8 cellular contexts compared by ENCODE assay signal in the genomic region with DNA sequence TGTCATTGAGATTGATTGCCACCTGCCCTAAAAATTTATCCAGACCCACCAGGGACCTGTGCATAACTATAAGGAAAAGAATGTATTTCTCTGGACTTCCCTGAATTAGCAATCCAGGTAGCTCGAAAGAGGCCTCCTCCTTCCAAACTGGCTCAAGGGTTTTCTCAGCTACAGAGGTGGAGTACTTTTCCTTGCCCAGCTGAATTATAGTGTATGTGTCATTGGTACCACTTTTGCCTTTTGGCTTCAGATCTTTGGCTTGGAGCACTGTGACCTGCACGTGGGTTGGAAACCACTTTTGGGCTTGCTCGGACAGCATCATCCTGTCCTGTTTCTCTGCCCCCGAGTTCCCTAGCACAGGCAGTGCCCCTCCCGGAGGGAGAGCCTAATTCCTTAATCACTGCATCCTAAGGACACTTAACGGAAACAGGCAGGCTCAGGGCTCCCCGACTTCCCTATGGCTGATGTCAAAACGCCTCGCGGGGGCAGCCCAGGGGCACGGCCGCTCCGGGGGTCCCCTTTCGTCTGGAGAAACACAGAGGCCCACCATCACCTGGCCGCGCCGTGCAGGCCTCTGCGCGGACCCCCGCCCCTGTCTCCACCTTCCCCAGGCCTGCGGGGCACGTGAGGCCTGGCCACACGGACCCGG. TPM values are rescaled to one million over a fixed set of nuclear protein-coding genes. Genes with fewer than 3 reads are reported as not detected.
DNase-seq lines count a peak whose midpoint lies in the region; ATAC-seq, FAIRE-seq and TF ChIP-seq lines count a peak whose summit lies in the region.

No MANE protein-coding gene starts in this region.

- peaks cover 1% of the 10 kb centered on the region; the same call in 1 of the 2 replicates for H3K79me2 ChIP-seq in H9 (ENCODE audit: insufficient read depth, low read length)
- H3K79me2 ChIP-seq in Loucy (ENCODE audit: insufficient read depth, low read length), result peaks cover 44% of the 10 kb centered on the region
- H3K79me2 ChIP-seq in HepG2 (ENCODE audit: insufficient read depth, low read length), result peaks cover 25% of the 10 kb centered on the region

- H3K4me1 Mint-ChIP-seq in H9 (peaks cover 21 to 22% of the 10 kb centered on the region in 2 experiments), activated B cell treated with CpG ODN at 0.5 μM for 24 hours (peaks cover 38% of the 10 kb centered on the region)
- peaks cover 12% of the 10 kb centered on the region for H3K4me1 Mint-ChIP-seq in dendritic cell treated with granulocyte-macrophage colony-stimulating factor and Interleukin-4, amounts not matched to agents 40 ng/mL and 50 ng/mL, for 4 days (ENCODE audit: low read depth)

- H3K4me3 ChIP-seq in Loucy (ENCODE audit: low read length, poor library complexity, severe bottlenecking) (peak overlapping the region; percentile 99), HepG2 (replicated peaks in 1 of 3; ENCODE audit: insufficient read depth in 1 of 3, low read depth in 2 of 3, low read length in 3 of 3) (peak overlapping the region; percentile 73 to 81 (median 79))

- H3K36me3 ChIP-seq in Loucy (ENCODE audit: insufficient read depth, low read length), result no peaks in the 10 kb centered on the region
- H3K36me3 ChIP-seq in HepG2 (replicated peaks in 1 of 2; ENCODE audit: control insufficient read depth in 1 of 2, insufficient read depth in 2 of 2, low read length in 2 of 2), result no peaks in the 10 kb centered on the region

- H3K4me1 ChIP-seq in H9 (ENCODE audit: insufficient read depth, low read length) (no peaks in the 10 kb centered on the region), Loucy (ENCODE audit: insufficient read depth, low read length, poor library complexity, severe bottlenecking) (peaks cover 45% of the 10 kb centered on the region), HepG2 (ENCODE audit: insufficient read depth, low read length) (peaks cover 23% of the 10 kb centered on the region)

- intact Hi-C loops in activated B cell treated with CpG ODN at 0.5 μM for 24 hours (cut with micrococcal nuclease) (loop anchor here (1.0 to 10.0 kb wide), 5 partner anchors 296 to 1549 kb away; a partner anchor contains a TSS), HepG2 (cut with micrococcal nuclease; ENCODE audit: unreplicated experiment) (no loop called here)
- intact Hi-C loops in dendritic cell treated with granulocyte-macrophage colony-stimulating factor and Interleukin-4, amounts not matched to agents 40 ng/mL and 50 ng/mL, for 4 days (cut with micrococcal nuclease), result loop anchor here (5.0 kb wide), 2 partner anchors 296 to 669 kb away; a partner anchor contains a TSS

- no peak overlapping the region for H3T11ph ChIP-seq in H9 (ENCODE audit: low read length)

- no peak for TF ChIP-seq RAD21 in HepG2 (CRISPR knock-in tag; IDR thresholded peaks at IDR 0.05)

- H3K36me3 Mint-ChIP-seq in H9 (ENCODE audit: insufficient read depth in 1 of 3, low read depth in 3 of 3) (no peaks in the 10 kb centered on the region), activated B cell treated with CpG ODN at 0.5 μM for 24 hours (ENCODE audit: low read depth) (no peaks in the 10 kb centered on the region)
- H3K36me3 Mint-ChIP-seq in dendritic cell treated with granulocyte-macrophage colony-stimulating factor and Interleukin-4, amounts not matched to agents 40 ng/mL and 50 ng/mL, for 4 days (ENCODE audit: low read depth), result no peaks in the 10 kb centered on the region

- peak; percentile 9 for ATAC-seq in activated B cell treated with CpG ODN at 0.5 μM for 24 hours (ENCODE audit: low read depth)
- peak; percentile 60 for ATAC-seq in HepG2

- in situ Hi-C loops in HepG2 (cut with HindIII; ENCODE audit: extremely low pct_ligation_motif_present, low pct_unique_long_range_greater_than_20kb), result no loop called here

- H3K9ac ChIP-seq in H9 (ENCODE audit: extremely low read depth, insufficient read length, low read length), result peak overlapping the region; percentile 63
- H3K9ac ChIP-seq in Loucy (ENCODE audit: low read depth, low read length, poor library complexity, severe bottlenecking), result peak overlapping the region; percentile 89
- peak overlapping the region; percentile 80 for H3K9ac ChIP-seq in HepG2 (ENCODE audit: insufficient read depth, low read depth, low read length)

- no peak overlapping the region for H4K8ac ChIP-seq in H9 (replicated peaks; ENCODE audit: insufficient read length, low read depth, low read length)

- POLR2A ChIA-PET in activated B cell treated with CpG ODN at 0.5 μM for 24 hours (lab: Charles Lee), result interaction anchor here (1.0 kb wide), 1 partner anchor 10 kb away, joined by 3 read pairs; no protein-coding TSS in a partner anchor
- POLR2A ChIA-PET in HepG2 (lab: Yijun Ruan, JAX), result interaction anchor here (0.6 kb wide), 1 partner anchor 43 kb away, joined by 3 read pairs; no protein-coding TSS in a partner anchor

- H3K9me3 Mint-ChIP-seq in H9, result no peaks in the 10 kb centered on the region
- no peaks in the 10 kb centered on the region for H3K9me3 Mint-ChIP-seq in activated B cell treated with CpG ODN at 0.5 μM for 24 hours
- no peaks in the 10 kb centered on the region for H3K9me3 Mint-ChIP-seq in dendritic cell treated with granulocyte-macrophage colony-stimulating factor and Interleukin-4, amounts not matched to agents 40 ng/mL and 50 ng/mL, for 4 days

- H3K18ac ChIP-seq in H9 (ENCODE audit: insufficient read length, low read depth, low read length), result no peak overlapping the region

- H2BK15ac ChIP-seq in H9 (ENCODE audit: low read depth, low read length), result no peak overlapping the region

- no peaks in the 10 kb centered on the region for H3K79me1 ChIP-seq in H9 (ENCODE audit: insufficient read depth, low read depth, low read length, poor library complexity, severe bottlenecking)

- H3K27me3 ChIP-seq in H9 (ENCODE audit: insufficient read depth, low read length) (no peaks in the 10 kb centered on the region), Loucy (ENCODE audit: insufficient read depth, low read length, poor library complexity, severe bottlenecking) (no peaks in the 10 kb centered on the region), HepG2 (ENCODE audit: control insufficient read depth in 1 of 2, insufficient read depth in 2 of 2, low read length in 2 of 2) (no peaks in the 10 kb centered on the region; a peak in 1 of 5 replicates)

- no peak overlapping the region for H4K5ac ChIP-seq in H9 (ENCODE audit: insufficient read length, low read depth, low read length)

- H3K23ac ChIP-seq in H9 (ENCODE audit: insufficient read length, low read depth, low read length), result no peak overlapping the region

- no peaks in the 10 kb centered on the region for H3F3A ChIP-seq in Loucy (ENCODE audit: low read depth)

- H3K4me3 Mint-ChIP-seq in H9 (peak overlapping the region; percentile 75 to 91), activated B cell treated with CpG ODN at 0.5 μM for 24 hours (peak overlapping the region; percentile 89)
- H3K4me3 Mint-ChIP-seq in dendritic cell treated with granulocyte-macrophage colony-stimulating factor and Interleukin-4, amounts not matched to agents 40 ng/mL and 50 ng/mL, for 4 days, result peak overlapping the region; percentile 82

- H3K27ac Mint-ChIP-seq in H9, result peak overlapping the region; percentile 74 to 97 (median 87)
- H3K27ac Mint-ChIP-seq in activated B cell treated with CpG ODN at 0.5 μM for 24 hours, result peak overlapping the region; percentile 66
- peak overlapping the region; percentile 84 for H3K27ac Mint-ChIP-seq in dendritic cell treated with granulocyte-macrophage colony-stimulating factor and Interleukin-4, amounts not matched to agents 40 ng/mL and 50 ng/mL, for 4 days

- H2BK20ac ChIP-seq in H9 (ENCODE audit: low read depth, low read length, poor library complexity, severe bottlenecking), result no peak overlapping the region

- peaks cover 5% of the 10 kb centered on the region for H3K23me2 ChIP-seq in H9 (ENCODE audit: insufficient read length, low read depth, low read length, poor library complexity, severe bottlenecking)

- no peak overlapping the region for H2BK5ac ChIP-seq in H9 (ENCODE audit: insufficient read length, low read length)

- TF ChIP-seq CTCF in H9 (conservative IDR thresholded peaks at IDR 0.05) (no peak; the same call in 2 of the 3 replicates), Loucy (conservative IDR thresholded peaks at IDR 0.05; ENCODE audit: low read length) (peak; percentile 26; the same call in 1 of the 2 replicates), activated B cell treated with CpG ODN at 0.5 μM for 24 hours (IDR thresholded peaks at IDR 0.05) (no peak), HepG2 (CRISPR knock-in tag; IDR thresholded peaks at IDR 0.05) (no peak)

- TF ChIP-seq EP300 in HepG2 (IDR thresholded peaks at IDR 0.05; ENCODE audit: low read depth in 2 of 2, low read length in 2 of 2) (no peak), HepG2 (CRISPR knock-in tag; IDR thresholded peaks at IDR 0.05; ENCODE audit: borderline replicate concordance) (no peak)

- CTCF ChIA-PET in activated B cell treated with CpG ODN at 0.5 μM for 24 hours (lab: Charles Lee), result no interaction called here
- CTCF ChIA-PET in HepG2 (lab: Yijun Ruan, JAX; ENCODE audit: low intra/inter-chr PET ratio, low total read pairs), result no interaction called here

- WGBS in H9 (ENCODE audit: extremely low coverage, insufficient read length, low lambda C conversion rate), result no CpG with 5 or more reads among the region's 24 CpGs
- 5% methylated on average over 4 of the region's 24 CpGs for WGBS in HepG2 (ENCODE audit: low lambda C conversion rate)

- no peak overlapping the region for H3K56ac ChIP-seq in H9 (ENCODE audit: insufficient read length, low read depth, low read length)

- peak; percentile 23 for FAIRE-seq in HepG2 (lab: Jason Lieb, UNC)

- no peak overlapping the region for H3K4ac ChIP-seq in H9 (ENCODE audit: low read depth, low read length)

- peak overlapping the region; percentile 97 for H3K4me2 ChIP-seq in H9 (ENCODE audit: insufficient read depth, insufficient read length, low read length)
- H3K4me2 ChIP-seq in Loucy (ENCODE audit: low read depth, low read length, poor library complexity, severe bottlenecking), result peak overlapping the region; percentile 88
- peak overlapping the region; percentile 86 for H3K4me2 ChIP-seq in HepG2 (ENCODE audit: low read depth, low read length)

- H3K9me2 ChIP-seq in Loucy (replicated peaks; ENCODE audit: low read depth, low read length), result no peaks in the 10 kb centered on the region

- H3K27ac ChIP-seq in H9 (ENCODE audit: insufficient read length, low read depth, low read length) (no peak overlapping the region), HepG2 (ENCODE audit: extremely low read length, insufficient read depth, low read length) (peak overlapping the region; percentile 74)

- H3K27me3 Mint-ChIP-seq in H9 (ENCODE audit: low read depth) (no peaks in the 10 kb centered on the region), activated B cell treated with CpG ODN at 0.5 μM for 24 hours (no peaks in the 10 kb centered on the region)
- no peaks in the 10 kb centered on the region for H3K27me3 Mint-ChIP-seq in dendritic cell treated with granulocyte-macrophage colony-stimulating factor and Interleukin-4, amounts not matched to agents 40 ng/mL and 50 ng/mL, for 4 days

- TF ChIP-seq POLR2A in HepG2 (IDR thresholded peaks at IDR 0.05; ENCODE audit: insufficient read depth in 1 of 2, low read depth in 2 of 2, low read length in 2 of 2), result no peak

- H2AFZ ChIP-seq in H9 (ENCODE audit: low read length) (no peak overlapping the region), Loucy (ENCODE audit: low read length) (peak overlapping the region; percentile 96), HepG2 (ENCODE audit: low read length) (peak overlapping the region; percentile 48)

- no peak overlapping the region for H4K91ac ChIP-seq in H9 (ENCODE audit: insufficient read length, low read depth, low read length)

- DNase-seq in GM04503 (ENCODE audit: low read depth) (peak; percentile 40), H9 (no peak), activated B cell treated with CpG ODN at 0.5 μM for 24 hours (no peak), HepG2 (ENCODE audit: low spot score) (peak; percentile 15), middle frontal gyrus (ENCODE audit: extremely low spot score, low spot score) (no peak)
- peak; percentile 7 for DNase-seq in stimulated activated CD8-positive, alpha-beta memory T cell treated with anti-CD3 and anti-CD28 coated beads, Interleukin-12 subunit alpha, Interleukin-12 subunit beta, amount 100 ng/mL, for 1 hour (ENCODE audit: low read depth)

- no TSS peak for BruUV-seq in HepG2 (replicated peaks; lab: Mats Ljungman, UMichigan)

- no peaks in the 10 kb centered on the region for H3K9me3 ChIP-seq in H9 (ENCODE audit: control insufficient read depth, low read depth, low read length)
- no peaks in the 10 kb centered on the region for H3K9me3 ChIP-seq in Loucy (ENCODE audit: insufficient read depth, low read depth, low read length)
- no peaks in the 10 kb centered on the region for H3K9me3 ChIP-seq in HepG2 (ENCODE audit: low read length)

- no peak overlapping the region for H2AK5ac ChIP-seq in H9 (ENCODE audit: insufficient read length, low read length)

- H2BK12ac ChIP-seq in H9 (ENCODE audit: insufficient read length, low read depth, low read length), result no peak overlapping the region

- H3K14ac ChIP-seq in H9 (ENCODE audit: insufficient read depth, low read length), result no peak overlapping the region

- H4K20me1 ChIP-seq in H9 (ENCODE audit: control insufficient read depth, insufficient read depth, insufficient read length) (no peaks in the 10 kb centered on the region), Loucy (ENCODE audit: insufficient read depth, low read length, poor library complexity, severe bottlenecking) (peaks cover 12% of the 10 kb centered on the region), HepG2 (ENCODE audit: insufficient read depth, low read length) (no peaks in the 10 kb centered on the region)

- H2BK120ac ChIP-seq in H9 (ENCODE audit: low read depth, low read length, poor library complexity, severe bottlenecking), result no peak overlapping the region

RNA-seq across cellular contexts. Expression of a gene that starts 0.8 kb away (rescaled TPM):
- 15.0 and 18.4 TPM in 2 replicates for total RNA-seq in H9 (2021)
- 20.4 and 33.2 TPM in 2 replicates for total RNA-seq in activated B cell treated with CpG ODN at 0.5 μM for 24 hours
- 13.0 and 14.6 TPM in 2 replicates for total RNA-seq in HepG2 (2016; rRNA removed; fragmentation: Illumina TruSeq; extraction: Trizol)
- total RNA-seq in HepG2 (2016; cell fraction: cytosol; rRNA removed; fragmentation: Illumina TruSeq; extraction: Trizol; ENCODE audit: low read depth), result 5.5 and 6.4 TPM in 2 replicates
- total RNA-seq in HepG2 (2016; cell fraction: insoluble cytoplasmic fraction; rRNA removed; fragmentation: Illumina TruSeq; extraction: Trizol), result 10.3 and 10.8 TPM in 2 replicates
- 9.4 and 11.7 TPM in 2 replicates for total RNA-seq in HepG2 (2016; cell fraction: membrane; rRNA removed; fragmentation: Illumina TruSeq; extraction: Trizol)
- 25.8 and 26.1 TPM in 2 replicates for total RNA-seq in HepG2 (2016; cell fraction: nucleus; rRNA removed; fragmentation: Illumina TruSeq; extraction: Trizol)
- polyA plus RNA-seq in HepG2 (2011; rRNA removed), result 3.5 and 4.7 TPM in 2 replicates
- 1.2 and 2.2 TPM in 2 replicates for polyA plus RNA-seq in HepG2 (2011; cell fraction: cytosol; rRNA removed)
- 1.9 and 3.3 TPM in 2 replicates for polyA plus RNA-seq in HepG2 (2011; cell fraction: nucleus; rRNA removed)
- polyA plus RNA-seq in HepG2 (2012), result 4.5 and 4.8 TPM in 2 replicates
- 0.17 and 0.28 TPM in 2 replicates for polyA plus RNA-seq in HepG2 (2016; cell fraction: cytosol; fragmentation: Illumina TruSeq; extraction: Trizol; ENCODE audit: low read depth)
- polyA plus RNA-seq in HepG2 (2016; cell fraction: insoluble cytoplasmic fraction; fragmentation: Illumina TruSeq; extraction: Trizol; ENCODE audit: low read depth), result 7.7 and 7.8 TPM in 2 replicates
- 1.8 and 2.2 TPM in 2 replicates for polyA plus RNA-seq in HepG2 (2016; cell fraction: membrane; fragmentation: Illumina TruSeq; extraction: Trizol; ENCODE audit: low read depth)
- polyA plus RNA-seq in HepG2 (2016; cell fraction: nucleus; fragmentation: Illumina TruSeq; extraction: Trizol; ENCODE audit: insufficient read depth, low read depth), result 8.7 and 13.1 TPM in 2 replicates
- polyA minus RNA-seq in HepG2 (2011; rRNA and poly(A)+ RNA removed; ENCODE audit: low replicate concordance), result 1.3 and 5.5 TPM in 2 replicates
- 5.5 and 6.7 TPM in 2 replicates for polyA minus RNA-seq in HepG2 (2011; cell fraction: cytosol; rRNA and poly(A)+ RNA removed)
- polyA minus RNA-seq in HepG2 (2011; cell fraction: nucleus; rRNA and poly(A)+ RNA removed), result 31.2 and 39.4 TPM in 2 replicates

Comparison
In these comparisons a context has a peak if more than half of its experiments do, and no peak if none do; other contexts are left out.
1. DNase-seq: peak in GM04503 (single experiment), HepG2 (single experiment) and stimulated activated CD8-positive, alpha-beta memory T cell treated with anti-CD3 and anti-CD28 coated beads, Interleukin-12 subunit alpha, Interleukin-12 subunit beta, amount 100 ng/mL, for 1 hour (single experiment); none in H9 (single experiment), activated B cell treated with CpG ODN at 0.5 μM for 24 hours (single experiment) and middle frontal gyrus (single experiment).
2. Peak in every context shown above with its lines, with median percentiles within 50 percentile points of each other: H3K4me2 ChIP-seq, H3K9ac ChIP-seq, H3K27ac Mint-ChIP-seq and H3K4me3 Mint-ChIP-seq.